In genomic region chr12:2890388-2891239, GRCh38 we compare ENCODE assay signal across 8 cellular contexts.
DNase-seq lines count a peak whose midpoint lies in the region; ATAC-seq lines count a peak whose summit lies in the region.

TSS of gene TULP3 (plus strand) at chr12:2890891. CDS start at chr12:2890948, 57 bp downstream.

- H3K4me3 ChIP-seq in iPS-11a (ENCODE audit: low read depth, low read length) (peak within 1 kb of the TSS; percentile 80), skeletal muscle cell (ENCODE audit: low read depth, low read length) (peak within 1 kb of the TSS; percentile 81)

- ATAC-seq in GM18519 (IDR thresholded peaks at IDR 0.05; ENCODE audit: low FRiP score, unreplicated experiment) (peak; percentile 86), HG03060 (IDR thresholded peaks at IDR 0.05; ENCODE audit: low read depth, unreplicated experiment) (peak; percentile 76)

- DNase-seq in 8988T (peak; percentile 54), NCI-H2107 (lab: John Stamatoyannopoulos, UW) (peak; percentile 98), UCSD-AML1 (lab: John Stamatoyannopoulos, UW; ENCODE audit: unreplicated experiment) (peak; percentile 97), brain pericyte (ENCODE audit: low read depth, low spot score) (peak; percentile 94), skeletal muscle cell (ENCODE audit: low read depth) (peak; percentile 90)

Comparison
In these comparisons a context has a peak if more than half of its experiments do, and no peak if none do; other contexts are left out.
1. Peak in every context shown above with its lines: DNase-seq, ATAC-seq and H3K4me3 ChIP-seq.